In genomic region chr15:63043391-63044076, GRCh38 we compare ENCODE assay signal across 9 cellular contexts. TPM values are rescaled to one million over a fixed set of nuclear protein-coding genes. Genes with fewer than 3 reads are reported as not detected.
DNase-seq lines count a peak whose midpoint lies in the region; TF ChIP-seq lines count a peak whose summit lies in the region.
"Had no signal": no experiment of that assay in that cellular context is flagged by ENCODE, and none has a peak within 500 bp of the region (broad histone marks: within the 10 kb centered on the region; RNA-seq: fewer than 3 reads in every experiment).

No MANE protein-coding gene starts in this region.

- no peak for TF ChIP-seq CTCF in WI38 (IDR thresholded peaks at IDR 0.05; ENCODE audit: low read depth, low read length)
- no peak for TF ChIP-seq CTCF in fibroblast of the aortic adventitia (IDR thresholded peaks at IDR 0.05; ENCODE audit: insufficient read depth, low read length)
- no peak for TF ChIP-seq CTCF in neutrophil (IDR thresholded peaks at IDR 0.05)

- no peak overlapping the region for H3K27ac ChIP-seq in neutrophil
- H3K27ac ChIP-seq: C4-2B had no signal

- peaks cover 20 to 50% of the 10 kb centered on the region in 2 experiments for H3K4me1 ChIP-seq in neutrophil (ENCODE audit: control insufficient read depth in 1 of 2, insufficient read depth in 1 of 2, low read depth in 1 of 2, low read length in 1 of 2)

- DNase-seq in NCI-H1417 (lab: John Stamatoyannopoulos, UW) (peak in 2 of 3 experiments; percentile 37 to 52), NCI-H1417 treated with DMSO at 0.1 percent for 48 hours (lab: John Stamatoyannopoulos, UW) (no peak), fibroblast of the aortic adventitia (ENCODE audit: low read depth) (no peak), SK-N-DZ (ENCODE audit: low spot score) (no peak), NCI-H1048 (lab: John Stamatoyannopoulos, UW) (no peak), SHP77 (lab: John Stamatoyannopoulos, UW) (no peak)

- H3K4me3 ChIP-seq in WI38 (ENCODE audit: low read depth, low read length) (peak overlapping the region; percentile 97), fibroblast of the aortic adventitia (ENCODE audit: low read depth, low read length) (peak overlapping the region; percentile 98), neutrophil (ENCODE audit: low read depth in 1 of 2, low read length in 1 of 2) (peak overlapping the region; percentile 56 to 63)

- H3K9me3 ChIP-seq in neutrophil: no peaks in the 10 kb centered on the region

- no peaks in the 10 kb centered on the region for H3K36me3 ChIP-seq in neutrophil

- H3K27me3 ChIP-seq in neutrophil: peaks cover 93% of the 10 kb centered on the region

RNA-seq across cellular contexts. Expression of gene TPM1, which starts 1.0 kb away (rescaled TPM):
- 261 and 746 TPM in 2 replicates for total RNA-seq in fibroblast of the aortic adventitia (ENCODE audit: low replicate concordance)
- polyA plus RNA-seq in SK-N-DZ (2014; cell fraction: cytosol; rRNA removed): 151 and 160 TPM in 2 replicates
- polyA plus RNA-seq in SK-N-DZ (2014; cell fraction: nucleus; rRNA removed): 148 and 158 TPM in 2 replicates

Comparison
In these comparisons a context has a peak if more than half of its experiments do, and no peak if none do; other contexts are left out.
1. DNase-seq: peak in NCI-H1417 (2 of 3); none in NCI-H1417 treated with DMSO at 0.1 percent for 48 hours (single experiment), fibroblast of the aortic adventitia (single experiment), SK-N-DZ (single experiment), NCI-H1048 (single experiment) and SHP77 (0 of 2).
2. Peak in every context shown above with its lines, with median percentiles within 50 percentile points of each other: H3K4me3 ChIP-seq.